Comparison of ENCODE assay signal across 21 cellular contexts in genomic region chr7:94748371-94748770, GRCh38.
"Had no signal": no experiment of that assay in that cellular context is flagged by ENCODE, and none has a peak within 500 bp of the region (broad histone marks: within the 10 kb centered on the region; RNA-seq: fewer than 3 reads in every experiment).

No MANE protein-coding gene starts in this region.

- FAIRE-seq: HTR-8/SVneo had no signal

- H3K4me1 ChIP-seq: Peyer's patch, SJSA1 had no signal

- DNase-seq: KBM-7, NCI-H1092, NCI-H1105 treated with DMSO at 0.1 percent for 48 hours, NCI-H1417 treated with DMSO at 0.1 percent for 48 hours, NCI-H146, NCI-H1694 treated with DMSO at 0.1 percent for 48 hours, NCI-H1930, NCI-H2081, NCI-H2107, NCI-H2227 treated with DMSO at 0.1 percent for 48 hours, NCI-H524, NCI-H526 treated with DMSO at 0.1 percent for 48 hours, NCI-H748 treated with DMSO at 0.1 percent for 48 hours, Peyer's patch, Right ventricle myocardium superior, RPMI8226, SIG-M5 had no signal

- H3K27ac ChIP-seq: HL-60, Peyer's patch, SJSA1, SK-N-MC had no signal

- H3K9me3 ChIP-seq: Peyer's patch, SJSA1 had no signal

- H3K36me3 ChIP-seq: Peyer's patch, SJSA1 had no signal

- H3K4me3 ChIP-seq: Peyer's patch, SJSA1, SK-N-MC had no signal

- H3K27me3 ChIP-seq: Peyer's patch had no signal
